In the genomic region with DNA sequence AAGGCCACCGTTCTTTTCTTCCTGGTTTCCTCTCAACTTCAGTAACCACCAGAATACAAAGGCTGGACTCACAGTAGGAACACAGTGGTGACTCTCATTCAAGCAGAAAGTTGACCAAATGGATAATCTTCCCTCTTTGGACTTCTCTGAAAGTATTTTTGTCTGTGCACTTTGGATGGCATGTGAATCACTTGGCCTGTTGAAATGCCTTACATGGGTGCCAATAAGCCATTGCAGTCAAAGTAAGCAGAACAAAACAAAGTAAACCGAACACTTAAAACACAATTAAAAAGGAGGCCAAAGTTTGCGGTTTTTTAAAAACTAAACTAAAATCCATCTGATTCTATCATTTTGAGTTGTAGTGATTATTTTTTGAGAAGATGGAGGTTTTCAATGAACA, we compare ENCODE assay signal across 21 cellular contexts.
"Had no signal": no experiment of that assay in that cellular context is flagged by ENCODE, and none has a peak within 500 bp of the region (broad histone marks: within the 10 kb centered on the region; RNA-seq: fewer than 3 reads in every experiment).

No MANE protein-coding gene starts in this region.

- H3K9ac ChIP-seq: parathyroid adenoma had no signal

- DNase-seq: cortex of kidney; dorsolateral prefrontal cortex; effector CD8-positive, alpha-beta T cell; immature natural killer cell; left ventricle myocardium inferior; lower lobe of right lung; mesenchymal stem cell; naive B cell; occipital lobe; psoas muscle; retina; right lobe of liver; stimulated activated CD4-positive, alpha-beta T cell treated with anti-CD3 and anti-CD28 coated beads, Interleukin-2, amount 100 ng/mL, for 24 hours; stimulated activated CD4-positive, alpha-beta T cell treated with anti-CD3 and anti-CD28 coated beads, Interleukin-4, amount 100 ng/mL, for 4 hours; stimulated activated naive B cell treated with anti-CD40 and anti-IgM and Interleukin-4, amounts not matched to agents 10 μg/mL and 1 μg/mL and 100 μg/mL, for 72 hours; stimulated activated naive CD8-positive, alpha-beta T cell treated with anti-CD3 and anti-CD28 coated beads, Interleukin-15, amount 100 ng/mL, for 72 hours; testis; transverse colon had no signal

- H3K4me3 ChIP-seq: dorsolateral prefrontal cortex, gastroesophageal sphincter, left ventricle myocardium inferior, lower lobe of right lung, psoas muscle, right lobe of liver, skin epidermis, testis, transverse colon had no signal

- ATAC-seq: gastroesophageal sphincter; lower lobe of right lung; psoas muscle; stimulated activated naive B cell treated with anti-CD40 and anti-IgM and Interleukin-4, amounts not matched to agents 10 μg/mL and 1 μg/mL and 100 μg/mL, for 72 hours; stimulated activated naive CD8-positive, alpha-beta T cell treated with anti-CD3 and anti-CD28 coated beads, Interleukin-15, amount 100 ng/mL, for 72 hours had no signal

- H3K36me3 ChIP-seq: gastroesophageal sphincter, left ventricle myocardium inferior, lower lobe of right lung, right lobe of liver, transverse colon had no signal

- H3K27ac ChIP-seq: dorsolateral prefrontal cortex, gastroesophageal sphincter, left ventricle myocardium inferior, lower lobe of right lung, parathyroid adenoma, psoas muscle, right lobe of liver, testis, transverse colon had no signal

- H2AFZ ChIP-seq: parathyroid adenoma had no signal

- H3K4me1 ChIP-seq: gastroesophageal sphincter, left ventricle myocardium inferior, parathyroid adenoma, psoas muscle, right lobe of liver, testis had no signal

- H3K27me3 ChIP-seq: dorsolateral prefrontal cortex, gastroesophageal sphincter, right lobe of liver, testis, transverse colon had no signal

- H3K9me3 ChIP-seq: gastroesophageal sphincter, lower lobe of right lung, right lobe of liver, testis, transverse colon had no signal
